In the genomic region with DNA sequence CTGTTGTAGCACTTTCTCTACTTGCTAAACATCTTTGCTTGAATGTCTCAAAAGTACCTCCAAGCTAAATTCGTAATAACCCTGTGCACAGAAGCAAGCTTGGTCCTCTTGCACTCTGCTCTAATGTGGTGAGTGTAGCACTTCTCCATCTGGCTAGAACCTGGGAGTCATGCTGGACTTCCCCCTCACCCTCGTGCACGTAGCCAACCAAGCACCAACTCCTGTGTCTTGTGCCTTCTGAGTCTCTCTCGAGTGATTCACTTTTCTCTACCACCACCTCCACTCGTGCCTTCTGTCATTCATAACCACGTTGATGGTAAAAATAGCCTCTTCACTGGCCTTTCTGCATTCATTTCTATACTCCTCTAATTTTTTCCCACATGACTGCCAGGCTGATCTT, we compare ENCODE assay signal across 11 cellular contexts.
A peak's percentile ranks its signal among the peaks of the same experiment; 100 is the strongest.
DNase-seq lines count a peak whose midpoint lies in the region; ATAC-seq and TF ChIP-seq lines count a peak whose summit lies in the region.
"Had no signal": no experiment of that assay in that cellular context is flagged by ENCODE, and none has a peak within 500 bp of the region (broad histone marks: within the 10 kb centered on the region; RNA-seq: fewer than 3 reads in every experiment).

No MANE protein-coding gene starts in this region.

- WGBS in H9 (ENCODE audit: extremely low coverage, insufficient read length, low lambda C conversion rate) = no CpG with 5 or more reads among the region's 6 CpGs
- 79 to 82% (median 80%) methylated on average over 6 of the region's 6 CpGs for WGBS in ovary, 3 donors

- no peak overlapping the region for H2AFZ ChIP-seq in H9 (ENCODE audit: low read length)

- H3K4ac ChIP-seq in H9 (ENCODE audit: low read depth, low read length) = no peak overlapping the region

- ATAC-seq in GM21447 (IDR thresholded peaks at IDR 0.05; ENCODE audit: unreplicated experiment) (peak; percentile 85), HG03558 (IDR thresholded peaks at IDR 0.05; ENCODE audit: extremely low read depth, unreplicated experiment) (peak; percentile 86)
- ATAC-seq: esophagus mucosa had no signal

- H2BK120ac ChIP-seq in H9 (ENCODE audit: low read depth, low read length, poor library complexity, severe bottlenecking) = no peak overlapping the region

- no peak overlapping the region for H2BK5ac ChIP-seq in H9 (ENCODE audit: insufficient read length, low read length)

- no peaks in the 10 kb centered on the region for H3K79me2 ChIP-seq in H9 (ENCODE audit: insufficient read depth, low read length)

- TF ChIP-seq CTCF in GM10248 (IDR thresholded peaks at IDR 0.05; ENCODE audit: control extremely low read depth, extremely low read depth, low read depth, missing control alignments) (no peak), fibroblast of mammary gland (conservative IDR thresholded peaks at IDR 0.05; ENCODE audit: control insufficient read depth, insufficient read depth, low read depth, low read length) (no peak), H9 (conservative IDR thresholded peaks at IDR 0.05) (no peak), ovary (IDR thresholded peaks at IDR 0.05) (no peak)

- no peak overlapping the region for H3K9ac ChIP-seq in H9 (ENCODE audit: extremely low read depth, insufficient read length, low read length)

- DNase-seq in GM10248 (ENCODE audit: extremely low spot score) = peak; percentile 29
- DNase-seq in fibroblast of mammary gland (ENCODE audit: low read depth) = peak; percentile 45
- DNase-seq in H9 = no peak
- DNase-seq in HT-29 (ENCODE audit: low spot score) = no peak
- no peak for DNase-seq in NK-92 treated with Interleukin-12 subunit alpha and Interleukin-12 subunit beta, amount 100 ng/mL, for 24 hours (lab: John Stamatoyannopoulos, UW)
- no peak for DNase-seq in ovary
- DNase-seq: NCI-H1436 had no signal

- H2AK5ac ChIP-seq in H9 (ENCODE audit: insufficient read length, low read length) = no peak overlapping the region

- no peak overlapping the region for H2BK20ac ChIP-seq in H9 (ENCODE audit: low read depth, low read length, poor library complexity, severe bottlenecking)

- H4K8ac ChIP-seq in H9 (replicated peaks; ENCODE audit: insufficient read length, low read depth, low read length) = no peak overlapping the region

- CTCF ChIA-PET in GM10248 (lab: Yijun Ruan, JAX) = interaction anchor here (0.8 to 5.0 kb wide), 3 partner anchors 9 to 22 kb away, joined by 4 to 32 read pairs (median 4); no protein-coding TSS in a partner anchor

- H3K4me3 Mint-ChIP-seq in H9 = no peak overlapping the region
- H3K4me3 Mint-ChIP-seq: activated naive CD4-positive, alpha-beta T cell treated with anti-CD3 and anti-CD28 coated beads, Interleukin-2, amount 50 U/mL, for 24 hours had no signal

- no peaks in the 10 kb centered on the region for H3K36me3 ChIP-seq in ovary

- no peak overlapping the region for H3T11ph ChIP-seq in H9 (ENCODE audit: low read length)

- no peak overlapping the region for H3K56ac ChIP-seq in H9 (ENCODE audit: insufficient read length, low read depth, low read length)

- no peak overlapping the region for H4K5ac ChIP-seq in H9 (ENCODE audit: insufficient read length, low read depth, low read length)

- no peak overlapping the region for H3K27ac ChIP-seq in H9 (ENCODE audit: insufficient read length, low read depth, low read length)
- no peak overlapping the region for H3K27ac ChIP-seq in ovary

- intact Hi-C loops in ovary (cut with DNase I) = no loop called here

- no peak overlapping the region for H3K23ac ChIP-seq in H9 (ENCODE audit: insufficient read length, low read depth, low read length)

- H3K14ac ChIP-seq in H9 (ENCODE audit: insufficient read depth, low read length) = no peak overlapping the region

- no peak overlapping the region for H3K18ac ChIP-seq in H9 (ENCODE audit: insufficient read length, low read depth, low read length)

- TF ChIP-seq POLR2A in ovary (IDR thresholded peaks at IDR 0.05) = no peak

- TF ChIP-seq EP300 in ovary (IDR thresholded peaks at IDR 0.05) = no peak

- H3K23me2 ChIP-seq in H9 (ENCODE audit: insufficient read length, low read depth, low read length, poor library complexity, severe bottlenecking) = no peaks in the 10 kb centered on the region

- no peaks in the 10 kb centered on the region for H3K79me1 ChIP-seq in H9 (ENCODE audit: insufficient read depth, low read depth, low read length, poor library complexity, severe bottlenecking)

- H3K9me3 ChIP-seq in H9 (ENCODE audit: control insufficient read depth, low read depth, low read length) (no peaks in the 10 kb centered on the region), ovary (no peaks in the 10 kb centered on the region)

- H3K4me1 ChIP-seq in H9 (ENCODE audit: insufficient read depth, low read length) (no peaks in the 10 kb centered on the region), ovary (ENCODE audit: insufficient read depth) (no peaks in the 10 kb centered on the region)

- H3K27me3 Mint-ChIP-seq in H9 (ENCODE audit: low read depth) = no peaks in the 10 kb centered on the region

- H3K4me3 ChIP-seq in fibroblast of mammary gland (ENCODE audit: control insufficient read depth, low read depth, low read length) = no peak overlapping the region
- H3K4me3 ChIP-seq in ovary = no peak overlapping the region

- POLR2A ChIA-PET in GM10248 (lab: Yijun Ruan, JAX) = no interaction called here

- H3K9me3 Mint-ChIP-seq in H9 = peaks cover 11 to 16% of the 10 kb centered on the region in 2 experiments; a peak in 4 of 5 replicates
- H3K9me3 Mint-ChIP-seq: activated naive CD4-positive, alpha-beta T cell treated with anti-CD3 and anti-CD28 coated beads, Interleukin-2, amount 50 U/mL, for 24 hours had no signal

- H3K27me3 ChIP-seq in H9 (ENCODE audit: insufficient read depth, low read length) = no peaks in the 10 kb centered on the region
- no peaks in the 10 kb centered on the region for H3K27me3 ChIP-seq in ovary

- no peak overlapping the region for H2BK12ac ChIP-seq in H9 (ENCODE audit: insufficient read length, low read depth, low read length)

- H3K27ac Mint-ChIP-seq in H9 = no peak overlapping the region
- H3K27ac Mint-ChIP-seq: activated naive CD4-positive, alpha-beta T cell treated with anti-CD3 and anti-CD28 coated beads, Interleukin-2, amount 50 U/mL, for 24 hours had no signal

- H2BK15ac ChIP-seq in H9 (ENCODE audit: low read depth, low read length) = no peak overlapping the region

- H3K36me3 Mint-ChIP-seq in H9 (ENCODE audit: insufficient read depth in 1 of 3, low read depth in 3 of 3) = peaks cover 6 to 20% (median 16%) of the 10 kb centered on the region in 3 experiments
- H3K36me3 Mint-ChIP-seq: activated naive CD4-positive, alpha-beta T cell treated with anti-CD3 and anti-CD28 coated beads, Interleukin-2, amount 50 U/mL, for 24 hours had no signal

- no peak overlapping the region for H4K91ac ChIP-seq in H9 (ENCODE audit: insufficient read length, low read depth, low read length)

- H4K20me1 ChIP-seq in H9 (ENCODE audit: control insufficient read depth, insufficient read depth, insufficient read length) = no peaks in the 10 kb centered on the region

- peaks cover 9 to 15% of the 10 kb centered on the region in 2 experiments for H3K4me1 Mint-ChIP-seq in H9
- H3K4me1 Mint-ChIP-seq: activated naive CD4-positive, alpha-beta T cell treated with anti-CD3 and anti-CD28 coated beads, Interleukin-2, amount 50 U/mL, for 24 hours had no signal

- H3K4me2 ChIP-seq in H9 (ENCODE audit: insufficient read depth, insufficient read length, low read length) = no peak overlapping the region

Comparison
In these comparisons a context has a peak if more than half of its experiments do, and no peak if none do; other contexts are left out.
1. DNase-seq: peak in GM10248 (single experiment) and fibroblast of mammary gland (single experiment); none in H9 (single experiment), HT-29 (single experiment), NK-92 treated with Interleukin-12 subunit alpha and Interleukin-12 subunit beta, amount 100 ng/mL, for 24 hours (single experiment) and ovary (0 of 5).